28 cellular contexts compared by ENCODE assay signal in genomic region chr7:136692221-136692620, GRCh38.
"Had no signal": no experiment of that assay in that cellular context is flagged by ENCODE, and none has a peak within 500 bp of the region (broad histone marks: within the 10 kb centered on the region; RNA-seq: fewer than 3 reads in every experiment).

No MANE protein-coding gene starts in this region.

- H3K4me3 Mint-ChIP-seq: activated CD4-positive, alpha-beta memory T cell treated with anti-CD3 and anti-CD28 coated beads for 36 hours; activated CD4-positive, alpha-beta T cell treated with anti-CD3 and anti-CD28 coated beads for 36 hours; activated CD4-positive, alpha-beta T cell treated with anti-CD3 and anti-CD28 coated beads, Interleukin-2, amount 10 ng/mL, durations not matched to agents 24 days and 14 days; activated CD8-positive, alpha-beta memory T cell treated with anti-CD3 and anti-CD28 coated beads, Interleukin-2, amount 10 ng/mL, durations not matched to agents 7 days and 5 days; activated CD8-positive, alpha-beta T cell treated with anti-CD3 and anti-CD28 coated beads, Interleukin-2, amount 10 ng/mL, durations not matched to agents 7 days and 5 days; activated naive CD4-positive, alpha-beta T cell treated with anti-CD3 and anti-CD28 coated beads, Interleukin-2, amount 10 ng/mL, durations not matched to agents 7 days and 5 days; activated naive CD8-positive, alpha-beta T cell treated with anti-CD3 and anti-CD28 coated beads, Interleukin-2, amount 10 ng/mL, durations not matched to agents 7 days and 5 days; activated T-cell treated with anti-CD3 and anti-CD28 coated beads, Interleukin-2, amount 50 U/mL, for 24 hours; activated T-cell treated with anti-CD3 and anti-CD28 coated beads, Interleukin-2, amount 50 U/mL, for 72 hours; brain had no signal

- H3K36me3 ChIP-seq: ascending aorta, breast epithelium, cardiac muscle cell, colonic mucosa, esophagus squamous epithelium, gastroesophageal sphincter had no signal

- ATAC-seq: activated CD4-positive, alpha-beta T cell treated with anti-CD3 and anti-CD28 coated beads for 36 hours; activated CD8-positive, alpha-beta memory T cell treated with anti-CD3 and anti-CD28 coated beads, Interleukin-2, amount 10 ng/mL, durations not matched to agents 7 days and 5 days; activated CD8-positive, alpha-beta T cell treated with anti-CD3 and anti-CD28 coated beads, Interleukin-2, amount 10 ng/mL, durations not matched to agents 7 days and 5 days; activated naive CD4-positive, alpha-beta T cell treated with anti-CD3 and anti-CD28 coated beads, Interleukin-2, amount 50 U/mL, for 72 hours; activated T-cell treated with anti-CD3 and anti-CD28 coated beads, Interleukin-2, amount 50 U/mL, for 72 hours; gastroesophageal sphincter had no signal

- H3K9me3 Mint-ChIP-seq: activated CD4-positive, alpha-beta T cell treated with anti-CD3 and anti-CD28 coated beads, Interleukin-2, amount 10 ng/mL, durations not matched to agents 24 days and 14 days; activated naive CD8-positive, alpha-beta T cell treated with anti-CD3 and anti-CD28 coated beads, Interleukin-2, amount 10 ng/mL, durations not matched to agents 7 days and 5 days had no signal

- H3K36me3 Mint-ChIP-seq: activated CD4-positive, alpha-beta memory T cell treated with anti-CD3 and anti-CD28 coated beads for 36 hours; activated CD8-positive, alpha-beta memory T cell treated with anti-CD3 and anti-CD28 coated beads, Interleukin-2, amount 10 ng/mL, durations not matched to agents 7 days and 5 days; activated naive CD4-positive, alpha-beta T cell treated with anti-CD3 and anti-CD28 coated beads, Interleukin-2, amount 10 ng/mL, durations not matched to agents 7 days and 5 days; activated naive CD4-positive, alpha-beta T cell treated with anti-CD3 and anti-CD28 coated beads, Interleukin-2, amount 50 U/mL, for 72 hours; activated naive CD8-positive, alpha-beta T cell treated with anti-CD3 and anti-CD28 coated beads, Interleukin-2, amount 10 ng/mL, durations not matched to agents 7 days and 5 days; brain had no signal

- H3K27me3 ChIP-seq: ascending aorta, breast epithelium, cardiac muscle cell, colonic mucosa, esophagus squamous epithelium, gastroesophageal sphincter had no signal

- H3K27ac ChIP-seq: ascending aorta, breast epithelium, cardiac muscle cell, colonic mucosa, epithelial cell of prostate, esophagus squamous epithelium, gastroesophageal sphincter had no signal

- H3K9me3 ChIP-seq: ascending aorta, breast epithelium, colonic mucosa, esophagus squamous epithelium, gastroesophageal sphincter had no signal

- H3K4me1 ChIP-seq: ascending aorta, breast epithelium, colonic mucosa, esophagus squamous epithelium, gastroesophageal sphincter had no signal

- H3K27ac Mint-ChIP-seq: activated CD4-positive, alpha-beta memory T cell treated with anti-CD3 and anti-CD28 coated beads for 36 hours; activated CD4-positive, alpha-beta T cell treated with anti-CD3 and anti-CD28 coated beads for 36 hours; activated CD4-positive, alpha-beta T cell treated with anti-CD3 and anti-CD28 coated beads, Interleukin-2, amount 10 ng/mL, durations not matched to agents 24 days and 14 days; activated CD8-positive, alpha-beta memory T cell treated with anti-CD3 and anti-CD28 coated beads, Interleukin-2, amount 10 ng/mL, durations not matched to agents 7 days and 5 days; activated CD8-positive, alpha-beta T cell treated with anti-CD3 and anti-CD28 coated beads, Interleukin-2, amount 10 ng/mL, durations not matched to agents 7 days and 5 days; activated naive CD4-positive, alpha-beta T cell treated with anti-CD3 and anti-CD28 coated beads, Interleukin-2, amount 10 ng/mL, durations not matched to agents 7 days and 5 days; activated naive CD4-positive, alpha-beta T cell treated with anti-CD3 and anti-CD28 coated beads, Interleukin-2, amount 50 U/mL, for 72 hours; activated naive CD8-positive, alpha-beta T cell treated with anti-CD3 and anti-CD28 coated beads, Interleukin-2, amount 10 ng/mL, durations not matched to agents 7 days and 5 days; activated T-cell treated with anti-CD3 and anti-CD28 coated beads, Interleukin-2, amount 50 U/mL, for 24 hours; activated T-cell treated with anti-CD3 and anti-CD28 coated beads, Interleukin-2, amount 50 U/mL, for 72 hours; brain had no signal

- H3K4me3 ChIP-seq: ascending aorta, breast epithelium, cardiac muscle cell, colonic mucosa, esophagus squamous epithelium, gastroesophageal sphincter had no signal

- H3K4me1 Mint-ChIP-seq: activated CD4-positive, alpha-beta T cell treated with anti-CD3 and anti-CD28 coated beads for 36 hours; activated CD4-positive, alpha-beta T cell treated with anti-CD3 and anti-CD28 coated beads, Interleukin-2, amount 10 ng/mL, durations not matched to agents 24 days and 14 days; activated CD8-positive, alpha-beta memory T cell treated with anti-CD3 and anti-CD28 coated beads, Interleukin-2, amount 10 ng/mL, durations not matched to agents 7 days and 5 days; activated naive CD4-positive, alpha-beta T cell treated with anti-CD3 and anti-CD28 coated beads, Interleukin-2, amount 10 ng/mL, durations not matched to agents 7 days and 5 days; activated naive CD8-positive, alpha-beta T cell treated with anti-CD3 and anti-CD28 coated beads, Interleukin-2, amount 10 ng/mL, durations not matched to agents 7 days and 5 days; brain had no signal

- H3K27me3 Mint-ChIP-seq: activated CD4-positive, alpha-beta memory T cell treated with anti-CD3 and anti-CD28 coated beads for 36 hours; activated CD4-positive, alpha-beta T cell treated with anti-CD3 and anti-CD28 coated beads for 36 hours; activated CD4-positive, alpha-beta T cell treated with anti-CD3 and anti-CD28 coated beads, Interleukin-2, amount 10 ng/mL, durations not matched to agents 24 days and 14 days; activated CD8-positive, alpha-beta memory T cell treated with anti-CD3 and anti-CD28 coated beads, Interleukin-2, amount 10 ng/mL, durations not matched to agents 7 days and 5 days; activated naive CD4-positive, alpha-beta T cell treated with anti-CD3 and anti-CD28 coated beads, Interleukin-2, amount 10 ng/mL, durations not matched to agents 7 days and 5 days; activated naive CD8-positive, alpha-beta T cell treated with anti-CD3 and anti-CD28 coated beads, Interleukin-2, amount 10 ng/mL, durations not matched to agents 7 days and 5 days; activated T-cell treated with anti-CD3 and anti-CD28 coated beads, Interleukin-2, amount 50 U/mL, for 24 hours had no signal

- DNase-seq: activated CD4-positive, alpha-beta memory T cell treated with anti-CD3 and anti-CD28 coated beads for 36 hours; activated CD4-positive, alpha-beta T cell treated with anti-CD3 and anti-CD28 coated beads for 36 hours; activated CD4-positive, alpha-beta T cell treated with anti-CD3 and anti-CD28 coated beads, Interleukin-2, amount 10 ng/mL, durations not matched to agents 24 days and 14 days; activated CD4-positive, CD25-positive, alpha-beta regulatory T cell; activated CD4-positive, CD25-positive, alpha-beta regulatory T cell treated with anti-CD3 and anti-CD28 coated beads, Interleukin-2, amount 50 U/mL, for 72 hours; activated CD8-positive, alpha-beta memory T cell treated with anti-CD3 and anti-CD28 coated beads, Interleukin-2, amount 10 ng/mL, durations not matched to agents 7 days and 5 days; activated CD8-positive, alpha-beta memory T cell treated with anti-CD3 and anti-CD28 coated beads, Interleukin-2, amount 50 U/mL, for 4 hours; activated CD8-positive, alpha-beta T cell treated with anti-CD3 and anti-CD28 coated beads, Interleukin-2, amount 10 ng/mL, durations not matched to agents 7 days and 5 days; activated gamma-delta T cell; activated naive CD4-positive, alpha-beta T cell; activated naive CD4-positive, alpha-beta T cell treated with anti-CD3 and anti-CD28 coated beads, Interleukin-2, amount 10 ng/mL, durations not matched to agents 7 days and 5 days; activated naive CD8-positive, alpha-beta T cell treated with anti-CD3 and anti-CD28 coated beads, Interleukin-2, amount 10 ng/mL, durations not matched to agents 7 days and 5 days; activated T-cell treated with anti-CD3 and anti-CD28 coated beads, Interleukin-2, amount 50 U/mL, for 24 hours; activated T-cell treated with anti-CD3 and anti-CD28 coated beads, Interleukin-2, amount 50 U/mL, for 72 hours; central memory CD4-positive, alpha-beta T cell; cerebellar nuclear complex; colonic mucosa; effector CD8-positive, alpha-beta T cell; esophagus squamous epithelium; foreskin melanocyte; T-helper 2 cell had no signal
